7 cellular contexts compared by ENCODE assay signal in the genomic region with DNA sequence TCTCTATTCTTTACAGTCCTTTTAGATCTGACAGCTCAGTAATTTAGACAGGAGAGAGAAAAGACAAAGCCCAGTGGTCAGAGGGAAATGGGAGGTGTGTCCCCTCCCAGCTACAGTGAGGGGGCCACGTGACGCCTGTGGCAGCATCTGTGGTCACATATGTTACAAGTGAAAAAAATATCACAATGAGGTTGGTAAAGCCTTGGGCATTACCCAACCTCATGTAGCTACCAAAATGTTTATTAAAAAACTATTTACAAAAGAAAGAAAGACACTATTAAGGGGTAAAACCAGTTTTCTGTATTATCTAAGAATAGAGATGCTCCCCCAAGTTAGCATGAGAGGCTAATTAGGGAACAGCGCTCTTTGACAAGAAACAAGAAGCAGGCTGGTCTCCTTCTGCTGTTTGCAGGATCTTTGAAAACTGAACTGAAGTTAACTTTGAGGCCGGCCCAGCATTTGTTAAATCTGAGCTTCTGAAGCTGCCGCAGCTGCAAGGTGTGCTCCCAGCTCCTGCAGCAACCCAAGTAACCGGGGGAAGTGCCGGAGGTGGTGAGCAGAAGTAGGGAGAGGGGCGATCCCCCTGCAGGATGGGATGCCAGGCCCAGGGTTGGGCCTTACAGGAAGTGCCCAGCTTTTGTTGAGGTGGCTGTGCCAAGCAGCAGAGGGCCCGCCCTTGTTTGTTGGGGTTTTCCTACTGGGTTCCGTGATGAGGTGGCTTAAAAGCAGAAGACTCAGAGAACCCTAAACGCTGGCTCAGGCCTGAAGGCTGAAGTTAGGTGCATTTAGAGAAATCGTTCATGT. TPM values are rescaled to one million over a fixed set of nuclear protein-coding genes. Genes with fewer than 3 reads are reported as not detected.
DNase-seq lines count a peak whose midpoint lies in the region; ATAC-seq and TF ChIP-seq lines count a peak whose summit lies in the region.

No MANE protein-coding gene starts in this region.

- H4K20me1 ChIP-seq in SU-DHL-6 (ENCODE audit: low read depth, low read length) (no peaks in the 10 kb centered on the region), neural progenitor cell (ENCODE audit: low read depth) (no peaks in the 10 kb centered on the region)

- H3F3A ChIP-seq in SU-DHL-6 (ENCODE audit: insufficient read depth) = peaks cover 19% of the 10 kb centered on the region
- no peaks in the 10 kb centered on the region for H3F3A ChIP-seq in neural progenitor cell (ENCODE audit: low read depth)

- H3K4me1 ChIP-seq in neural progenitor cell = peaks cover 18% of the 10 kb centered on the region
- H3K4me1 ChIP-seq in upper lobe of right lung = peaks cover 13% of the 10 kb centered on the region

- H3K9ac ChIP-seq in SU-DHL-6 (ENCODE audit: low read length) (peak overlapping the region; percentile 50), neural progenitor cell (no peak overlapping the region)

- H3K4me3 ChIP-seq in SU-DHL-6 (ENCODE audit: insufficient read depth, low read length, poor library complexity, severe bottlenecking) (peak overlapping the region; percentile 40), neural progenitor cell (no peak overlapping the region), upper lobe of right lung (no peak overlapping the region)

- H3K4me1 Mint-ChIP-seq in activated naive CD8-positive, alpha-beta T cell treated with anti-CD3 and anti-CD28 coated beads, Interleukin-2, amount 10 ng/mL, durations not matched to agents 7 days and 5 days = peaks cover 50% of the 10 kb centered on the region
- peaks cover 19% of the 10 kb centered on the region for H3K4me1 Mint-ChIP-seq in neural progenitor cell

- H3K36me3 ChIP-seq in SU-DHL-6 (ENCODE audit: low read length) (no peaks in the 10 kb centered on the region), neural progenitor cell (no peaks in the 10 kb centered on the region), upper lobe of right lung (no peaks in the 10 kb centered on the region)

- H3K79me2 ChIP-seq in SU-DHL-6 (ENCODE audit: insufficient read depth, low read length) = no peaks in the 10 kb centered on the region
- no peaks in the 10 kb centered on the region for H3K79me2 ChIP-seq in neural progenitor cell (ENCODE audit: low read depth)

- H3K27me3 Mint-ChIP-seq in activated naive CD8-positive, alpha-beta T cell treated with anti-CD3 and anti-CD28 coated beads, Interleukin-2, amount 10 ng/mL, durations not matched to agents 7 days and 5 days = peaks cover 2% of the 10 kb centered on the region
- no peaks in the 10 kb centered on the region for H3K27me3 Mint-ChIP-seq in neural progenitor cell (ENCODE audit: insufficient read depth, low read depth)

- H2AFZ ChIP-seq in SU-DHL-6 (ENCODE audit: low read depth, low read length, severe bottlenecking) (peak overlapping the region; percentile 91), neural progenitor cell (replicated peaks) (peak overlapping the region; percentile 92)

- no peaks in the 10 kb centered on the region for H3K9me2 ChIP-seq in SU-DHL-6 (replicated peaks; ENCODE audit: insufficient read depth, low read length)

- H3K9me3 ChIP-seq in SU-DHL-6 (ENCODE audit: insufficient read depth, low read length) (no peaks in the 10 kb centered on the region), neural progenitor cell (ENCODE audit: low read depth) (no peaks in the 10 kb centered on the region), upper lobe of right lung (no peaks in the 10 kb centered on the region)

- H3K36me3 Mint-ChIP-seq in activated naive CD8-positive, alpha-beta T cell treated with anti-CD3 and anti-CD28 coated beads, Interleukin-2, amount 10 ng/mL, durations not matched to agents 7 days and 5 days = peaks cover 3% of the 10 kb centered on the region
- no peaks in the 10 kb centered on the region for H3K36me3 Mint-ChIP-seq in neural progenitor cell

- H3K4me3 Mint-ChIP-seq in activated naive CD8-positive, alpha-beta T cell treated with anti-CD3 and anti-CD28 coated beads, Interleukin-2, amount 10 ng/mL, durations not matched to agents 7 days and 5 days = peak overlapping the region; percentile 82
- no peak overlapping the region for H3K4me3 Mint-ChIP-seq in neural progenitor cell

- DNase-seq in GM19238 (ENCODE audit: insufficient read length, low spot score) (peak; percentile 27), neural progenitor cell (ENCODE audit: low spot score) (no peak), upper lobe of right lung (peak; percentile 68), RKO (ENCODE audit: low spot score) (no peak)
- peak; percentile 72 for DNase-seq in activated naive CD8-positive, alpha-beta T cell treated with anti-CD3 and anti-CD28 coated beads, Interleukin-2, amount 10 ng/mL, durations not matched to agents 7 days and 5 days

- peak; percentile 64 for ATAC-seq in HG03060 (IDR thresholded peaks at IDR 0.05; ENCODE audit: low read depth, unreplicated experiment)
- ATAC-seq in activated naive CD8-positive, alpha-beta T cell treated with anti-CD3 and anti-CD28 coated beads, Interleukin-2, amount 10 ng/mL, durations not matched to agents 7 days and 5 days (ENCODE audit: low read depth) = peak; percentile 82
- ATAC-seq in upper lobe of right lung = peak; percentile 79

- H3K27ac ChIP-seq in SU-DHL-6 (ENCODE audit: low read depth, low read length) (peak overlapping the region; percentile 95), neural progenitor cell (no peak overlapping the region), upper lobe of right lung (peak overlapping the region; percentile 63)

- POLR2A ChIA-PET in activated naive CD8-positive, alpha-beta T cell treated with anti-CD3 and anti-CD28 coated beads, Interleukin-2, amount 10 ng/mL, durations not matched to agents 7 days and 5 days (lab: Charles Lee) = interaction anchor here (0.7 to 3.8 kb wide), 8 partner anchors 11 to 325 kb away, joined by 3 to 31 read pairs (median 6); a partner anchor contains a TSS

- peak overlapping the region; percentile 95 for H3K27ac Mint-ChIP-seq in activated naive CD8-positive, alpha-beta T cell treated with anti-CD3 and anti-CD28 coated beads, Interleukin-2, amount 10 ng/mL, durations not matched to agents 7 days and 5 days
- no peak overlapping the region for H3K27ac Mint-ChIP-seq in neural progenitor cell

- H3K4me2 ChIP-seq in SU-DHL-6 (ENCODE audit: low read depth, low read length, poor library complexity, severe bottlenecking) (peak overlapping the region; percentile 89), neural progenitor cell (no peak overlapping the region)

- no peaks in the 10 kb centered on the region for H3K27me3 ChIP-seq in SU-DHL-6 (ENCODE audit: low read length)
- H3K27me3 ChIP-seq in neural progenitor cell = no peaks in the 10 kb centered on the region
- H3K27me3 ChIP-seq in upper lobe of right lung = no peaks in the 10 kb centered on the region

- intact Hi-C loops in upper lobe of right lung (cut with DNase I) = no loop called here

- TF ChIP-seq CTCF in SU-DHL-6 (IDR thresholded peaks at IDR 0.05; ENCODE audit: insufficient read depth, low read length, poor library complexity, severe bottlenecking) = no peak
- no peak for TF ChIP-seq CTCF in neural progenitor cell (IDR thresholded peaks at IDR 0.05)
- no peak for TF ChIP-seq CTCF in upper lobe of right lung (IDR thresholded peaks at IDR 0.05)

- H3K9me3 Mint-ChIP-seq in activated naive CD8-positive, alpha-beta T cell treated with anti-CD3 and anti-CD28 coated beads, Interleukin-2, amount 10 ng/mL, durations not matched to agents 7 days and 5 days = no peaks in the 10 kb centered on the region
- no peaks in the 10 kb centered on the region for H3K9me3 Mint-ChIP-seq in neural progenitor cell

RNA-seq across cellular contexts. Expression of a gene that starts 42.6 kb away (rescaled TPM):
- 10 to 100 TPM; 53.2 to 58.0 TPM for total RNA-seq in activated naive CD8-positive, alpha-beta T cell treated with anti-CD3 and anti-CD28 coated beads, Interleukin-2, amount 10 ng/mL, durations not matched to agents 7 days and 5 days
- total RNA-seq in neural progenitor cell (ENCODE audit: low replicate concordance) (23.7 and 26.4 TPM in 2 replicates), upper lobe of right lung (9.1 TPM)

Comparison
In these comparisons a context has a peak if more than half of its experiments do, and no peak if none do; other contexts are left out.
1. DNase-seq: peak in GM19238 (single experiment), activated naive CD8-positive, alpha-beta T cell treated with anti-CD3 and anti-CD28 coated beads, Interleukin-2, amount 10 ng/mL, durations not matched to agents 7 days and 5 days (single experiment) and upper lobe of right lung (single experiment); none in neural progenitor cell (single experiment) and RKO (single experiment).
2. Peak in every context shown above with its lines, with median percentiles within 50 percentile points of each other: ATAC-seq.